In genomic region chr1:225610539-225610938, GRCh38 we compare ENCODE assay signal across 24 cellular contexts.
"Had no signal": no experiment of that assay in that cellular context is flagged by ENCODE, and none has a peak within 500 bp of the region (broad histone marks: within the 10 kb centered on the region; RNA-seq: fewer than 3 reads in every experiment).

No MANE protein-coding gene starts in this region.

- H3K27ac ChIP-seq: brain microvascular endothelial cell, skin epidermis, suprapubic skin, WERI-Rb-1 had no signal

- H3K27ac Mint-ChIP-seq: activated naive CD4-positive, alpha-beta T cell treated with anti-CD3 and anti-CD28 coated beads, Interleukin-2, amount 50 U/mL, for 24 hours; progenitor cell of endocrine pancreas; stimulated activated memory B cell treated with anti-CD40 and anti-IgM and Interleukin-4, amounts not matched to agents 10 μg/mL and 1 μg/mL and 100 μg/mL, for 72 hours; T-cell; T-helper 2 cell treated with Interferon-gamma antibody and Interleukin-4, amounts not matched to agents 5 μg/mL and 100 μg/mL, for 36 hours; type B pancreatic cell had no signal

- H3K36me3 ChIP-seq: brain microvascular endothelial cell, stomach, suprapubic skin, WERI-Rb-1 had no signal

- H3K9me3 Mint-ChIP-seq: activated naive CD4-positive, alpha-beta T cell treated with anti-CD3 and anti-CD28 coated beads, Interleukin-2, amount 50 U/mL, for 24 hours; stimulated activated memory B cell treated with anti-CD40 and anti-IgM and Interleukin-4, amounts not matched to agents 10 μg/mL and 1 μg/mL and 100 μg/mL, for 72 hours; T-cell; T-helper 2 cell treated with Interferon-gamma antibody and Interleukin-4, amounts not matched to agents 5 μg/mL and 100 μg/mL, for 36 hours; type B pancreatic cell had no signal

- H3K4me3 Mint-ChIP-seq: activated naive CD4-positive, alpha-beta T cell treated with anti-CD3 and anti-CD28 coated beads, Interleukin-2, amount 50 U/mL, for 24 hours; neural crest cell; stimulated activated memory B cell treated with anti-CD40 and anti-IgM and Interleukin-4, amounts not matched to agents 10 μg/mL and 1 μg/mL and 100 μg/mL, for 72 hours; T-cell; T-helper 2 cell treated with Interferon-gamma antibody and Interleukin-4, amounts not matched to agents 5 μg/mL and 100 μg/mL, for 36 hours; type B pancreatic cell had no signal

- H3K27me3 Mint-ChIP-seq: activated naive CD4-positive, alpha-beta T cell treated with anti-CD3 and anti-CD28 coated beads, Interleukin-2, amount 50 U/mL, for 24 hours; progenitor cell of endocrine pancreas; stimulated activated memory B cell treated with anti-CD40 and anti-IgM and Interleukin-4, amounts not matched to agents 10 μg/mL and 1 μg/mL and 100 μg/mL, for 72 hours; T-cell; type B pancreatic cell had no signal

- H3K9me3 ChIP-seq: stomach, suprapubic skin had no signal

- DNase-seq: activated CD4-positive, alpha-beta T cell treated with anti-CD3 and anti-CD28 coated beads for 1 hour; activated CD4-positive, alpha-beta T cell treated with anti-CD3 and anti-CD28 coated beads, Interleukin-2, amount 50 U/mL, for 1 hour; activated gamma-delta T cell treated with Interleukin-2 at 50 U/mL for 16 hours; activated T-cell treated with anti-CD3 and anti-CD28 coated beads, Interleukin-2, amount 50 U/mL, for 1 hour; anterior cingulate cortex; brain microvascular endothelial cell; caudate nucleus; dermis blood vessel endothelial cell; effector CD8-positive, alpha-beta T cell; erythroblast; foreskin fibroblast; hippocampal formation; stimulated activated CD4-positive, alpha-beta T cell treated with anti-CD3 and anti-CD28 coated beads, Interleukin-2, amount 100 ng/mL, for 24 hours; stomach; T-cell; WERI-Rb-1 had no signal

- H3K4me3 ChIP-seq: skin epidermis, stomach, suprapubic skin had no signal

- H3K27me3 ChIP-seq: brain microvascular endothelial cell, stomach, suprapubic skin had no signal

- H3K36me3 Mint-ChIP-seq: activated naive CD4-positive, alpha-beta T cell treated with anti-CD3 and anti-CD28 coated beads, Interleukin-2, amount 50 U/mL, for 24 hours; stimulated activated memory B cell treated with anti-CD40 and anti-IgM and Interleukin-4, amounts not matched to agents 10 μg/mL and 1 μg/mL and 100 μg/mL, for 72 hours; T-cell had no signal

- H3K4me1 Mint-ChIP-seq: activated naive CD4-positive, alpha-beta T cell treated with anti-CD3 and anti-CD28 coated beads, Interleukin-2, amount 50 U/mL, for 24 hours; stimulated activated memory B cell treated with anti-CD40 and anti-IgM and Interleukin-4, amounts not matched to agents 10 μg/mL and 1 μg/mL and 100 μg/mL, for 72 hours; T-cell had no signal
